In the genomic region with DNA sequence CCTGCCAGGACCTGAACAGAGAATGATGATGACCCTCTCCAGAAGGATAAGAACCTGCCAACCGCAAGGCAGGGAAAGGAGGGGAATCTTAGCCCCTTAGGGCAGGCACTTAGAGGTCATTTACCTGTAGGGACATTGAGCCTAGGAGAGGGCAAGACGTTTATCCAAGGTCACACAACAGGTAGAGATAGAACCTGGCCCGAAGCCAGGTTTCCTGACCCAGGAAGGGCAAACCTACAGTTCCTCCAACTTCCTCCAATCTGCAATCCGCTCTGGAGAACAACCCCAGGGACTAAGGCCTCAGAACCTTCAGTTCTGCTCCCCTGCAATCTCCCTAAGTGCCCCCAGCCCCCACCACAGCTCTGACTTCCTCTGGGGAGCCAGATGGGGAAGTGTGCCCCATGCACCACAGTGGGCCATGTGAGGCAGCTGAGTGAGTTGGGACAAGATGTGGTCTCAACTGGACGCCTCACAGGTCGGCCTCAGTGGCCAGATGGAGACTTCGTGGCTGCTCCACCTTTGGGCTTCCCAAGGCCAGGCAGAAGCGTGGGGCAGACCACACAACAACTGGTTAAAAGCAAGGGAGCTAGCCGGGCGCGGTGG, we compare ENCODE assay signal across 9 cellular contexts. TPM values are rescaled to one million over a fixed set of nuclear protein-coding genes. Genes with fewer than 3 reads are reported as not detected.
A peak's percentile ranks its signal among the peaks of the same experiment; 100 is the strongest.
DNase-seq lines count a peak whose midpoint lies in the region; ATAC-seq, FAIRE-seq and TF ChIP-seq lines count a peak whose summit lies in the region.
"Had no signal": no experiment of that assay in that cellular context is flagged by ENCODE, and none has a peak within 500 bp of the region (broad histone marks: within the 10 kb centered on the region; RNA-seq: fewer than 3 reads in every experiment).

No MANE protein-coding gene starts in this region.

- peaks cover 25% of the 10 kb centered on the region for H3K79me2 ChIP-seq in OCI-LY3 (ENCODE audit: low read length)

- H4K20me1 ChIP-seq in OCI-LY3 (ENCODE audit: insufficient read depth, low read length) = peaks cover 21% of the 10 kb centered on the region

- ATAC-seq in GM19395 (IDR thresholded peaks at IDR 0.05; ENCODE audit: unreplicated experiment) (no peak), HG03460 (IDR thresholded peaks at IDR 0.05; ENCODE audit: unreplicated experiment) (no peak)

- WGBS in small intestine, 3 donors = 77 to 83% (median 81%) methylated on average over 11 of the region's 11 CpGs

- peaks cover 13% of the 10 kb centered on the region for H3K4me1 ChIP-seq in OCI-LY3 (ENCODE audit: low read length)
- peaks cover 0 to 9% of the 10 kb centered on the region in 2 donors for H3K4me1 ChIP-seq in small intestine (ENCODE audit: control insufficient read depth in 2 of 2, insufficient read depth in 1 of 2, low read depth in 1 of 2, low read length in 1 of 2)

- H3K4me3 ChIP-seq in OCI-LY3 (ENCODE audit: low read length) = no peak overlapping the region
- no peak overlapping the region for H3K4me3 ChIP-seq in small intestine (ENCODE audit: low read depth in 1 of 2, low read length in 2 of 2)

- peak overlapping the region; percentile 54; the same call in 1 of the 2 replicates for H2AFZ ChIP-seq in OCI-LY3 (ENCODE audit: low read depth, low read length)

- H3K4me2 ChIP-seq in OCI-LY3 (ENCODE audit: low read length) = peak overlapping the region; percentile 77

- peak; percentile 47 for FAIRE-seq in GM12891 (lab: Jason Lieb, UNC)
- FAIRE-seq in small intestine (lab: Jason Lieb, UNC) = no peak

- no peak for TF ChIP-seq CTCF in OCI-LY3 (IDR thresholded peaks at IDR 0.05; ENCODE audit: low read depth, low read length)

- intact Hi-C loops in cardiac septum (cut with DNase I) = no loop called here

- H3K36me3 ChIP-seq in OCI-LY3 (replicated peaks; ENCODE audit: low read depth, low read length) (no peaks in the 10 kb centered on the region), small intestine (ENCODE audit: control insufficient read depth in 2 of 2, insufficient read depth in 2 of 2, low read length in 2 of 2) (no peaks in the 10 kb centered on the region)
- H3K36me3 ChIP-seq: breast epithelium had no signal

- H3K27ac ChIP-seq in OCI-LY3 (ENCODE audit: low read length) (no peak overlapping the region), small intestine (ENCODE audit: low read depth in 1 of 2, low read length in 1 of 2) (no peak overlapping the region)

- no peak for TF ChIP-seq POLR2A in GM12891 (IDR thresholded peaks at IDR 0.05; ENCODE audit: low read depth, low read length)

- H3K9ac ChIP-seq in OCI-LY3 (ENCODE audit: low read length) = no peak overlapping the region

- H3K27me3 ChIP-seq in OCI-LY3 (ENCODE audit: low read depth, low read length) = no peaks in the 10 kb centered on the region
- no peaks in the 10 kb centered on the region for H3K27me3 ChIP-seq in small intestine (ENCODE audit: control insufficient read depth in 2 of 2, insufficient read depth in 2 of 2, low read length in 2 of 2)
- H3K27me3 ChIP-seq: breast epithelium had no signal

- DNase-seq in GM12891 (ENCODE audit: insufficient read length, low spot score) (no peak), cardiac septum (ENCODE audit: low spot score) (peak; percentile 82), small intestine (peak; percentile 68), NCI-H2081 (lab: John Stamatoyannopoulos, UW) (no peak), NCI-H2029 treated with DMSO at 0.1 percent for 48 hours (lab: John Stamatoyannopoulos, UW) (no peak)

- H3K9me3 ChIP-seq in OCI-LY3 (ENCODE audit: insufficient read depth, low read length) (no peaks in the 10 kb centered on the region), small intestine (ENCODE audit: control insufficient read depth, low read depth) (no peaks in the 10 kb centered on the region)
- H3K9me3 ChIP-seq: breast epithelium had no signal

TF ChIP-seq in GM12891, 5 proteins besides CTCF, POLR2A, EP300 and RAD21:
- TF ChIP-seq PAX5 (IDR thresholded peaks at IDR 0.05; ENCODE audit: insufficient read depth, low read length, severe bottlenecking) = no peak
- TF ChIP-seq TAF1 (IDR thresholded peaks at IDR 0.05; ENCODE audit: low read depth, low read length) = no peak
- peak; percentile 73 for TF ChIP-seq SPI1 (IDR thresholded peaks at IDR 0.05; ENCODE audit: low read depth, low read length)
- no peak for TF ChIP-seq POLR2AphosphoS5 (IDR thresholded peaks at IDR 0.05; ENCODE audit: low read depth, low read length)
- no peak for TF ChIP-seq POU2F2 (IDR thresholded peaks at IDR 0.05; ENCODE audit: low read depth, low read length)

RNA-seq across cellular contexts. Expression of gene PSAP, which starts 1.4 kb away (rescaled TPM):
- polyA plus RNA-seq in GM12891 (2012; ENCODE audit: low read depth, missing spikeins) = 238 TPM
- 1,123 TPM for total RNA-seq in cardiac septum
- polyA plus RNA-seq in small intestine = 100 to 1,000 TPM; 149 to 411 (median 210) TPM

Comparison
In these comparisons a context has a peak if more than half of its experiments do, and no peak if none do; other contexts are left out.
1. DNase-seq: peak in cardiac septum (single experiment) and small intestine (single experiment); none in GM12891 (single experiment), NCI-H2081 (0 of 2) and NCI-H2029 treated with DMSO at 0.1 percent for 48 hours (single experiment).